In the genomic region with DNA sequence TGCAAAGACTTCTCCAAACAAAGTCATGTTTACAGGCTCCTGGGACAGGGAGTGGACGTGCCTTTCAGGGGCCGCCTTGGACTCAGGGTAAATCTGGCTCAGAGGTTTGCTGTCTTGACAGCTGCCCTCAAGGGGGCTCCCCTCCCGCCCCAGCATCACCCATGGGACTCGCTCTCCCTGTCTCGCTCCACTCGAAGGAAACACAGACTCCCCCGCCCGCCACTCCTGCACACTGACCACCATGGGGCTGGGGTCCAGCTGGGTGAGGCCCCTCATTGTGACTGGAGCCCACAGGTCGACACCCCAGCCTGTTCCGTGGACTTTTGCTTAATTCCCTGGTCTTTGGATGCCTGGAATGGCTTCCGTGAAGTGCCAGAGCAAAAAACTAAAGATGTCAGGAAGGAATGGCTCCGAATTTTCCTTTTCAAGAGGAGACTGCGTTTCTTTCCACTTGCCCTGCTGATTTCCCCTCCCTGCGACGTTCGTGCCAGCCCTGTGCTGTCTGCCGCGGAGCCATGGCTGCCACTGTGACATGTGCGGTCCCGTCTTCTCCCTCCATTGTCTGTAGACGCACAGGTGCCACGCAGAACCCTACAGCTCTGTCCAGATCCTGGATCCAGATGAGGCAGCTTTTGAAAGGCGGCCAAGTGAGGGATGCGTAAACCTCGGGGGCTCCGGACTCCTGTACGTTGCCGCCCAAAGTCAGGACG, we compare ENCODE assay signal across 2 cellular contexts.
TF ChIP-seq lines count a peak whose summit lies in the region.

No MANE protein-coding gene starts in this region.

TF ChIP-seq in WTC11, 78 proteins besides CTCF, POLR2A, EP300 and RAD21:
- TF ChIP-seq, protein P1, sequence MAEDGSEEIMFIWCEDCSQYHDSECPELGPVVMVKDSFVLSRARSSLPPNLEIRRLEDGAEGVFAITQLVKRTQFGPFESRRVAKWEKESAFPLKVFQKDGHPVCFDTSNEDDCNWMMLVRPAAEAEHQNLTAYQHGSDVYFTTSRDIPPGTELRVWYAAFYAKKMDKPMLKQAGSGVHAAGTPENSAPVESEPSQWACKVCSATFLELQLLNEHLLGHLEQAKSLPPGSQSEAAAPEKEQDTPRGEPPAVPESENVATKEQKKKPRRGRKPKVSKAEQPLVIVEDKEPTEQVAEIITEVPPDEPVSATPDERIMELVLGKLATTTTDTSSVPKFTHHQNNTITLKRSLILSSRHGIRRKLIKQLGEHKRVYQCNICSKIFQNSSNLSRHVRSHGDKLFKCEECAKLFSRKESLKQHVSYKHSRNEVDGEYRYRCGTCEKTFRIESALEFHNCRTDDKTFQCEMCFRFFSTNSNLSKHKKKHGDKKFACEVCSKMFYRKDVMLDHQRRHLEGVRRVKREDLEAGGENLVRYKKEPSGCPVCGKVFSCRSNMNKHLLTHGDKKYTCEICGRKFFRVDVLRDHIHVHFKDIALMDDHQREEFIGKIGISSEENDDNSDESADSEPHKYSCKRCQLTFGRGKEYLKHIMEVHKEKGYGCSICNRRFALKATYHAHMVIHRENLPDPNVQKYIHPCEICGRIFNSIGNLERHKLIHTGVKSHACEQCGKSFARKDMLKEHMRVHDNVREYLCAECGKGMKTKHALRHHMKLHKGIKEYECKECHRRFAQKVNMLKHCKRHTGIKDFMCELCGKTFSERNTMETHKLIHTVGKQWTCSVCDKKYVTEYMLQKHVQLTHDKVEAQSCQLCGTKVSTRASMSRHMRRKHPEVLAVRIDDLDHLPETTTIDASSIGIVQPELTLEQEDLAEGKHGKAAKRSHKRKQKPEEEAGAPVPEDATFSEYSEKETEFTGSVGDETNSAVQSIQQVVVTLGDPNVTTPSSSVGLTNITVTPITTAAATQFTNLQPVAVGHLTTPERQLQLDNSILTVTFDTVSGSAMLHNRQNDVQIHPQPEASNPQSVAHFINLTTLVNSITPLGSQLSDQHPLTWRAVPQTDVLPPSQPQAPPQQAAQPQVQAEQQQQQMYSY (CRISPR knock-in tag; IDR thresholded peaks at IDR 0.05), result no peak
- TF ChIP-seq NR1H2 (CRISPR knock-in tag; IDR thresholded peaks at IDR 0.05), result no peak
- TF ChIP-seq EMX1 (CRISPR knock-in tag; IDR thresholded peaks at IDR 0.05), result no peak
- TF ChIP-seq NFYB (CRISPR knock-in tag; conservative IDR thresholded peaks at IDR 0.05; ENCODE audit: low read depth), result no peak
- TF ChIP-seq, protein P2, sequence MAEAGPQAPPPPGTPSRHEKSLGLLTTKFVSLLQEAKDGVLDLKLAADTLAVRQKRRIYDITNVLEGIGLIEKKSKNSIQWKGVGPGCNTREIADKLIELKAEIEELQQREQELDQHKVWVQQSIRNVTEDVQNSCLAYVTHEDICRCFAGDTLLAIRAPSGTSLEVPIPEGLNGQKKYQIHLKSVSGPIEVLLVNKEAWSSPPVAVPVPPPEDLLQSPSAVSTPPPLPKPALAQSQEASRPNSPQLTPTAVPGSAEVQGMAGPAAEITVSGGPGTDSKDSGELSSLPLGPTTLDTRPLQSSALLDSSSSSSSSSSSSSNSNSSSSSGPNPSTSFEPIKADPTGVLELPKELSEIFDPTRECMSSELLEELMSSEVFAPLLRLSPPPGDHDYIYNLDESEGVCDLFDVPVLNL (CRISPR knock-in tag; IDR thresholded peaks at IDR 0.05; ENCODE audit: borderline replicate concordance, low read depth), result no peak
- TF ChIP-seq TP53 (CRISPR knock-in tag; IDR thresholded peaks at IDR 0.05), result no peak
- no peak for TF ChIP-seq AFF4 (CRISPR knock-in tag; IDR thresholded peaks at IDR 0.05; ENCODE audit: borderline replicate concordance)
- TF ChIP-seq CBFB (CRISPR knock-in tag; IDR thresholded peaks at IDR 0.05; ENCODE audit: low read depth), result no peak
- TF ChIP-seq MYBL2 (CRISPR knock-in tag; IDR thresholded peaks at IDR 0.05), result no peak
- no peak for TF ChIP-seq FOXP1 (CRISPR knock-in tag; IDR thresholded peaks at IDR 0.05; ENCODE audit: borderline replicate concordance)
- TF ChIP-seq JAZF1 (CRISPR knock-in tag; IDR thresholded peaks at IDR 0.05), result no peak
- TF ChIP-seq TEAD1 (CRISPR knock-in tag; IDR thresholded peaks at IDR 0.05), result no peak
- TF ChIP-seq FOXP4 (CRISPR knock-in tag; IDR thresholded peaks at IDR 0.05), result no peak

TF ChIP-seq in H1, 55 proteins besides CTCF, POLR2A, EP300 and RAD21:
- TF ChIP-seq ASH2L (IDR thresholded peaks at IDR 0.05; ENCODE audit: low read length) (no peak), CREB1 (IDR thresholded peaks at IDR 0.05) (no peak), RFX5 (IDR thresholded peaks at IDR 0.05; ENCODE audit: borderline replicate concordance, low read depth, low read length) (no peak), GABPA (IDR thresholded peaks at IDR 0.05; ENCODE audit: borderline replicate concordance, insufficient read depth, low read length) (no peak), ZNF274 (IDR thresholded peaks at IDR 0.05; ENCODE audit: borderline replicate concordance, extremely low read depth, low read length) (no peak)
- TF ChIP-seq, protein P3, sequence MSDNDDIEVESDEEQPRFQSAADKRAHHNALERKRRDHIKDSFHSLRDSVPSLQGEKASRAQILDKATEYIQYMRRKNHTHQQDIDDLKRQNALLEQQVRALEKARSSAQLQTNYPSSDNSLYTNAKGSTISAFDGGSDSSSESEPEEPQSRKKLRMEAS (IDR thresholded peaks at IDR 0.05), result no peak
